8 cellular contexts compared by ENCODE assay signal in genomic region chr19:18436651-18437478, GRCh38. TPM values are rescaled to one million over a fixed set of nuclear protein-coding genes. Genes with fewer than 3 reads are reported as not detected.
DNase-seq lines count a peak whose midpoint lies in the region; ATAC-seq and TF ChIP-seq lines count a peak whose summit lies in the region.

No MANE protein-coding gene starts in this region.

- H3K4me3 ChIP-seq in BE2C (ENCODE audit: low read depth, low read length) (peak overlapping the region; percentile 51), sigmoid colon (peak overlapping the region; percentile 29 to 53 (median 47))

- peaks cover 27% of the 10 kb centered on the region for H3K36me3 ChIP-seq in BE2C
- peaks cover 0 to 15% (median 0%) of the 10 kb centered on the region in 4 donors for H3K36me3 ChIP-seq in sigmoid colon

- H3K27ac Mint-ChIP-seq in activated naive CD8-positive, alpha-beta T cell treated with anti-CD3 and anti-CD28 coated beads, Interleukin-2, amount 10 ng/mL, durations not matched to agents 7 days and 5 days = peak overlapping the region; percentile 16

- no peak for TF ChIP-seq POLR2A in sigmoid colon (IDR thresholded peaks at IDR 0.05)

- no peaks in the 10 kb centered on the region for H3K27me3 ChIP-seq in BE2C
- peaks cover 4 to 63% (median 24%) of the 10 kb centered on the region in 3 donors for H3K27me3 ChIP-seq in sigmoid colon

- DNase-seq in BE2C = peak; percentile 90
- peak; percentile 47 for DNase-seq in M059J (ENCODE audit: low read depth)
- peak; percentile 65 for DNase-seq in T follicular helper cell (ENCODE audit: low read depth)
- peak; percentile 83 for DNase-seq in activated naive CD8-positive, alpha-beta T cell treated with anti-CD3 and anti-CD28 coated beads, Interleukin-2, amount 10 ng/mL, durations not matched to agents 7 days and 5 days
- DNase-seq in hepatic stellate cell (ENCODE audit: low spot score) = peak; percentile 92
- peak; percentile 88 for DNase-seq in sigmoid colon
- no peak for DNase-seq in RKO (ENCODE audit: low spot score)

- H3K36me3 Mint-ChIP-seq in activated naive CD8-positive, alpha-beta T cell treated with anti-CD3 and anti-CD28 coated beads, Interleukin-2, amount 10 ng/mL, durations not matched to agents 7 days and 5 days = peaks cover 1% of the 10 kb centered on the region

- H3K4me1 ChIP-seq in BE2C = peaks cover 24% of the 10 kb centered on the region
- peaks cover 0 to 46% (median 44%) of the 10 kb centered on the region in 4 donors for H3K4me1 ChIP-seq in sigmoid colon

- no peak for TF ChIP-seq EP300 in sigmoid colon (IDR thresholded peaks at IDR 0.05)

- no peaks in the 10 kb centered on the region for H3K9me3 ChIP-seq in BE2C
- no peaks in the 10 kb centered on the region for H3K9me3 ChIP-seq in sigmoid colon

- 25 to 34% methylated on average over 67 of the region's 67 CpGs for WGBS in sigmoid colon, 2 donors

- peak overlapping the region; percentile 63 to 81 (median 68) for H3K27ac ChIP-seq in sigmoid colon

- no peaks in the 10 kb centered on the region for H3K27me3 Mint-ChIP-seq in activated naive CD8-positive, alpha-beta T cell treated with anti-CD3 and anti-CD28 coated beads, Interleukin-2, amount 10 ng/mL, durations not matched to agents 7 days and 5 days

- intact Hi-C loops in sigmoid colon (cut with DNase I) = no loop called here

- H3K4me3 Mint-ChIP-seq in activated naive CD8-positive, alpha-beta T cell treated with anti-CD3 and anti-CD28 coated beads, Interleukin-2, amount 10 ng/mL, durations not matched to agents 7 days and 5 days = peak overlapping the region; percentile 73

- POLR2A ChIA-PET in activated naive CD8-positive, alpha-beta T cell treated with anti-CD3 and anti-CD28 coated beads, Interleukin-2, amount 10 ng/mL, durations not matched to agents 7 days and 5 days (lab: Charles Lee) = interaction anchor here (0.5 to 1.0 kb wide), 6 partner anchors 8 to 45 kb away, joined by 3 to 5 read pairs (median 4); partner anchors contain the start of gene SSBP4

- H3K9me3 Mint-ChIP-seq in activated naive CD8-positive, alpha-beta T cell treated with anti-CD3 and anti-CD28 coated beads, Interleukin-2, amount 10 ng/mL, durations not matched to agents 7 days and 5 days = no peaks in the 10 kb centered on the region

- peak; percentile 59 for ATAC-seq in GM19395 (IDR thresholded peaks at IDR 0.05; ENCODE audit: unreplicated experiment)
- peak; percentile 71 for ATAC-seq in activated naive CD8-positive, alpha-beta T cell treated with anti-CD3 and anti-CD28 coated beads, Interleukin-2, amount 10 ng/mL, durations not matched to agents 7 days and 5 days (ENCODE audit: low read depth)

- H3K4me1 Mint-ChIP-seq in activated naive CD8-positive, alpha-beta T cell treated with anti-CD3 and anti-CD28 coated beads, Interleukin-2, amount 10 ng/mL, durations not matched to agents 7 days and 5 days = peaks cover 10% of the 10 kb centered on the region

- no peak for TF ChIP-seq CTCF in BE2C (IDR thresholded peaks at IDR 0.05; ENCODE audit: low read depth, low read length)
- TF ChIP-seq CTCF in sigmoid colon (IDR thresholded peaks at IDR 0.05) = no peak

RNA-seq across cellular contexts. Expression of gene ISYNA1, which starts 1.1 kb away (rescaled TPM):
- polyA plus RNA-seq in BE2C (2012; ENCODE audit: insufficient read depth, insufficient read length, low read depth) = 156 TPM
- total RNA-seq in M059J (2014; rRNA removed; shearing (Covaris generic)) = 6.2 and 8.9 TPM in 2 replicates
- total RNA-seq in activated naive CD8-positive, alpha-beta T cell treated with anti-CD3 and anti-CD28 coated beads, Interleukin-2, amount 10 ng/mL, durations not matched to agents 7 days and 5 days = 10 to 100 TPM; 39.6 to 43.4 TPM
- 10 to 100 TPM in 3 of 4 donors, 1 to 10 TPM in 1; 9.1 to 12.8 (median 11.5) TPM for total RNA-seq in sigmoid colon
- 10 to 100 TPM in 1 of 3 donors, 1 to 10 TPM in 2; 3.7 to 18.7 (median 4.2) TPM for polyA plus RNA-seq in sigmoid colon

RNA-seq across cellular contexts. Expression of gene SSBP4, which starts 17.7 kb away (rescaled TPM):
- polyA plus RNA-seq in BE2C (2012; ENCODE audit: insufficient read depth, insufficient read length, low read depth) = 467 TPM
- 55.3 and 61.9 TPM in 2 replicates for total RNA-seq in M059J (2014; rRNA removed; shearing (Covaris generic))
- total RNA-seq in activated naive CD8-positive, alpha-beta T cell treated with anti-CD3 and anti-CD28 coated beads, Interleukin-2, amount 10 ng/mL, durations not matched to agents 7 days and 5 days = 100 to 1,000 TPM; 152 to 158 TPM
- total RNA-seq in sigmoid colon = 10 to 100 TPM; 52.4 to 71.4 (median 58.0) TPM
- polyA plus RNA-seq in sigmoid colon = 10 to 100 TPM; 13.9 to 51.4 (median 32.4) TPM

RNA-seq across cellular contexts. Expression of gene LRRC25, which starts 39.4 kb away (rescaled TPM):
- not detected for polyA plus RNA-seq in BE2C (2012; ENCODE audit: insufficient read depth, insufficient read length, low read depth)
- total RNA-seq in M059J (2014; rRNA removed; shearing (Covaris generic)) = not detected in 2 replicates
- total RNA-seq in activated naive CD8-positive, alpha-beta T cell treated with anti-CD3 and anti-CD28 coated beads, Interleukin-2, amount 10 ng/mL, durations not matched to agents 7 days and 5 days = 1 to 10 TPM; 1.2 to 1.6 TPM
- 10 to 100 TPM in 1 of 4 donors, 1 to 10 TPM in 3; 2.2 to 13.3 (median 9.0) TPM for total RNA-seq in sigmoid colon
- polyA plus RNA-seq in sigmoid colon = 10 to 100 TPM in 1 of 3 donors, 1 to 10 TPM in 2; 4.2 to 10.9 (median 6.0) TPM

RNA-seq across cellular contexts. Expression of gene GDF15, which starts 50.9 kb away (rescaled TPM):
- 492 TPM for polyA plus RNA-seq in BE2C (2012; ENCODE audit: insufficient read depth, insufficient read length, low read depth)
- 3.3 and 5.4 TPM in 2 replicates for total RNA-seq in M059J (2014; rRNA removed; shearing (Covaris generic))
- under 1 TPM; 0.34 to 0.75 TPM for total RNA-seq in activated naive CD8-positive, alpha-beta T cell treated with anti-CD3 and anti-CD28 coated beads, Interleukin-2, amount 10 ng/mL, durations not matched to agents 7 days and 5 days
- total RNA-seq in sigmoid colon = 1 to 10 TPM; 1.1 to 7.9 (median 3.9) TPM
- polyA plus RNA-seq in sigmoid colon = 10 to 100 TPM in 2 of 3 donors, 1 to 10 TPM in 1; 7.2 to 79.7 (median 24.5) TPM
